ENCODE assay signal across 8 cellular contexts in genomic region chr16:49876716-49877129, GRCh38. TPM values are rescaled to one million over a fixed set of nuclear protein-coding genes. Genes with fewer than 3 reads are reported as not detected.
DNase-seq lines count a peak whose midpoint lies in the region; ATAC-seq and TF ChIP-seq lines count a peak whose summit lies in the region.

No MANE protein-coding gene starts in this region.

- DNase-seq in activated CD4-positive, alpha-beta T cell treated with anti-CD3 and anti-CD28 coated beads for 36 hours: peak; percentile 74
- no peak for DNase-seq in activated CD4-positive, alpha-beta T cell treated with anti-CD3 and anti-CD28 coated beads for 4 hours
- DNase-seq in PC-9 (no peak), choroid plexus epithelial cell (ENCODE audit: low read depth) (peak; percentile 53), lung (ENCODE audit: low spot score) (peak; percentile 60), uterus (peak; percentile 46 to 62), SW480 (ENCODE audit: low spot score) (no peak)

- H3K4me3 ChIP-seq in PC-9 (no peak overlapping the region), choroid plexus epithelial cell (ENCODE audit: low read depth, low read length) (peak overlapping the region; percentile 29), lung (no peak overlapping the region), uterus (peak overlapping the region; percentile 7 to 30)

- H3K9me3 Mint-ChIP-seq in activated CD4-positive, alpha-beta T cell treated with anti-CD3 and anti-CD28 coated beads for 36 hours (ENCODE audit: low read depth): no peaks in the 10 kb centered on the region

- peak; percentile 81 for ATAC-seq in activated CD4-positive, alpha-beta T cell treated with anti-CD3 and anti-CD28 coated beads for 36 hours
- ATAC-seq in lung (ENCODE audit: insufficient read depth, low FRiP score): peak; percentile 83
- ATAC-seq in GM21825 (IDR thresholded peaks at IDR 0.05; ENCODE audit: unreplicated experiment): no peak

- BruUV-seq in PC-9 (replicated peaks; lab: Mats Ljungman, UMichigan): no TSS peak

- no peaks in the 10 kb centered on the region for H3K36me3 Mint-ChIP-seq in activated CD4-positive, alpha-beta T cell treated with anti-CD3 and anti-CD28 coated beads for 36 hours (ENCODE audit: low read depth)

- H3K4me3 Mint-ChIP-seq in activated CD4-positive, alpha-beta T cell treated with anti-CD3 and anti-CD28 coated beads for 36 hours: no peak overlapping the region

- CTCF ChIA-PET in activated CD4-positive, alpha-beta T cell treated with anti-CD3 and anti-CD28 coated beads for 36 hours (lab: Charles Lee): interaction anchor here (0.5 to 2.0 kb wide), 12 partner anchors 8 to 348 kb away, joined by 3 to 7 read pairs (median 4); no protein-coding TSS in a partner anchor
- CTCF ChIA-PET in PC-9 (lab: Charles Lee): interaction anchor here (0.7 kb wide), 1 partner anchor 190 kb away, joined by 6 read pairs; no protein-coding TSS in a partner anchor

- H3K27ac ChIP-seq in PC-9 (no peak overlapping the region), lung (ENCODE audit: low read depth in 1 of 2, low read length in 1 of 2) (no peak overlapping the region), uterus (peak overlapping the region in 1 of 2 donors; percentile 28)

- H2AFZ ChIP-seq in PC-9: no peak overlapping the region

- no peaks in the 10 kb centered on the region for H3K36me3 ChIP-seq in PC-9 (ENCODE audit: low read depth)
- no peaks in the 10 kb centered on the region for H3K36me3 ChIP-seq in lung (ENCODE audit: control insufficient read depth in 2 of 2, insufficient read depth in 2 of 2, low read length in 2 of 2)
- no peaks in the 10 kb centered on the region for H3K36me3 ChIP-seq in uterus

- H4K20me1 ChIP-seq in PC-9 (ENCODE audit: insufficient read depth): no peaks in the 10 kb centered on the region

- no peak for TF ChIP-seq POLR2A in uterus (IDR thresholded peaks at IDR 0.05)

- TF ChIP-seq CTCF in PC-9 (conservative IDR thresholded peaks at IDR 0.05): peak; percentile 67
- peak; percentile 74 for TF ChIP-seq CTCF in choroid plexus epithelial cell (conservative IDR thresholded peaks at IDR 0.05; ENCODE audit: low read depth, low read length)
- peak; percentile 71 for TF ChIP-seq CTCF in lung (IDR thresholded peaks at IDR 0.05; ENCODE audit: control extremely low read depth, extremely low read depth)
- peak; percentile 70 to 87 (median 80) for TF ChIP-seq CTCF in uterus (IDR thresholded peaks at IDR 0.05)

- intact Hi-C loops in activated CD4-positive, alpha-beta T cell treated with anti-CD3 and anti-CD28 coated beads for 36 hours (cut with DNase I, micrococcal nuclease): loop anchor here in 1 of 2 experiments (2.0 kb wide), 1 partner anchor 468 kb away; no protein-coding TSS in a partner anchor
- intact Hi-C loops in PC-9 (cut with micrococcal nuclease; ENCODE audit: unreplicated experiment): no loop called here
- intact Hi-C loops in uterus (cut with DNase I; ENCODE audit: low total_unique reads): no loop called here

- peaks cover 29% of the 10 kb centered on the region for H3K27me3 Mint-ChIP-seq in activated CD4-positive, alpha-beta T cell treated with anti-CD3 and anti-CD28 coated beads for 36 hours

- 2 to 3% methylated on average over 19 to 22 of the region's 22 CpGs for WGBS in lung, 2 donors

- H3K9me3 ChIP-seq in PC-9 (ENCODE audit: insufficient read depth, low read depth) (no peaks in the 10 kb centered on the region), lung (ENCODE audit: control insufficient read depth in 2 of 2, insufficient read depth in 1 of 2, low read length in 1 of 2) (peaks cover 0 to 1% of the 10 kb centered on the region in 2 donors), uterus (no peaks in the 10 kb centered on the region)

- no peaks in the 10 kb centered on the region for H3K4me1 ChIP-seq in PC-9 (replicated peaks; ENCODE audit: insufficient read depth)
- H3K4me1 ChIP-seq in lung (ENCODE audit: control insufficient read depth in 2 of 2, insufficient read depth in 2 of 2, low read length in 2 of 2): no peaks in the 10 kb centered on the region
- peaks cover 0 to 7% of the 10 kb centered on the region in 2 donors for H3K4me1 ChIP-seq in uterus

- H3K79me2 ChIP-seq in PC-9 (ENCODE audit: low read depth): no peaks in the 10 kb centered on the region

- H3K9me2 ChIP-seq in PC-9 (ENCODE audit: insufficient read depth): no peaks in the 10 kb centered on the region

- POLR2A ChIA-PET in activated CD4-positive, alpha-beta T cell treated with anti-CD3 and anti-CD28 coated beads for 36 hours (lab: Charles Lee): no interaction called here
- POLR2A ChIA-PET in PC-9 (lab: Charles Lee; ENCODE audit: unreplicated experiment): no interaction called here

- H3K27ac Mint-ChIP-seq in activated CD4-positive, alpha-beta T cell treated with anti-CD3 and anti-CD28 coated beads for 36 hours: no peak overlapping the region

- no peaks in the 10 kb centered on the region for H3F3A ChIP-seq in PC-9 (ENCODE audit: insufficient read depth, low read depth)

- peaks cover 73% of the 10 kb centered on the region for H3K27me3 ChIP-seq in PC-9 (ENCODE audit: insufficient read depth, low read depth)
- no peaks in the 10 kb centered on the region for H3K27me3 ChIP-seq in lung (ENCODE audit: control insufficient read depth, insufficient read depth)
- H3K27me3 ChIP-seq in uterus: no peaks in the 10 kb centered on the region

- H3K4me1 Mint-ChIP-seq in activated CD4-positive, alpha-beta T cell treated with anti-CD3 and anti-CD28 coated beads for 36 hours: no peaks in the 10 kb centered on the region

- H3K4me2 ChIP-seq in PC-9: no peak overlapping the region

RNA-seq across cellular contexts. Expression of gene ZNF423, which starts 20.8 kb away (rescaled TPM):
- not detected for total RNA-seq in activated CD4-positive, alpha-beta T cell treated with anti-CD3 and anti-CD28 coated beads for 36 hours
- total RNA-seq in PC-9 (2021) (not detected in 2 replicates), lung (10 to 100 TPM in 1 of 2 donors, 1 to 10 TPM in 1; 4.9 to 14.8 TPM), uterus (10 to 100 TPM in 3 of 4 donors, 1 to 10 TPM in 1; 7.1 to 33.5 (median 14.7) TPM)
- polyA plus RNA-seq in lung: 1 to 10 TPM; 1.1 to 1.8 TPM

Comparison
In these comparisons a context has a peak if more than half of its experiments do, and no peak if none do; other contexts are left out.
1. DNase-seq: peak in activated CD4-positive, alpha-beta T cell treated with anti-CD3 and anti-CD28 coated beads for 36 hours (single experiment), choroid plexus epithelial cell (single experiment), lung (single experiment) and uterus (2 of 2); none in activated CD4-positive, alpha-beta T cell treated with anti-CD3 and anti-CD28 coated beads for 4 hours (0 of 2), PC-9 (0 of 2) and SW480 (single experiment).
2. H3K4me3 ChIP-seq: peak in choroid plexus epithelial cell (single experiment) and uterus (2 of 2); none in PC-9 (single experiment) and lung (single experiment).
3. Peak in every context shown above with its lines, with median percentiles within 50 percentile points of each other: CTCF ChIP-seq.